9 cellular contexts compared by ENCODE assay signal in the genomic region with DNA sequence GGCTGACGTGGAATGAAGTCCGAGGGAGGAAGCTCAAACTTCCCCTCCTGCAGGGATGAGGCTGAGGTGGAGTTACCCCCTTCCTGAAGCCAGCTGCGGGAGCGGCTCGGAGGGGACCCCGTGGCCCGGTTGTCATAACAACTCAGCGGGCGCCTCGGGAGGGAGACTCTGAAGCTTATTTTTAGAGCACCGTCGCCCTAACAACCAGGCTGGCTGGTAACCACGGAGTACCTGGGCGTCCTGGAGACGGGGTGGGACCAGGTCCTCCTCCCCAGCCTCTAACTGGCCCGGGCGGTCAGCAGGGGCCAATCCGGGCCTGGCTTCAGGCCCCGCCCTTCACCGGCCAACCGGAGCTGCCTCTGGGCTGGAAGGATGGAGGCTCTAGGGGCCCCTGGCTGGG. TPM values are rescaled to one million over a fixed set of nuclear protein-coding genes. Genes with fewer than 3 reads are reported as not detected.
A peak's percentile ranks its signal among the peaks of the same experiment; 100 is the strongest.
DNase-seq lines count a peak whose midpoint lies in the region; ATAC-seq and TF ChIP-seq lines count a peak whose summit lies in the region.
"Had no signal": no experiment of that assay in that cellular context is flagged by ENCODE, and none has a peak within 500 bp of the region (broad histone marks: within the 10 kb centered on the region; RNA-seq: fewer than 3 reads in every experiment).

No MANE protein-coding gene starts in this region.

- peak overlapping the region; percentile 15 for H3K27ac Mint-ChIP-seq in nephron progenitor cell

- intact Hi-C loops in colonic mucosa (cut with DNase I) = no loop called here

- peak overlapping the region; percentile 34 for H3K4me3 Mint-ChIP-seq in nephron progenitor cell

- TF ChIP-seq CTCF in colonic mucosa (IDR thresholded peaks at IDR 0.05) = no peak
- TF ChIP-seq CTCF in nephron progenitor cell (IDR thresholded peaks at IDR 0.05) = no peak

- H3K27me3 Mint-ChIP-seq in nephron progenitor cell (ENCODE audit: low read depth, poor library complexity) = no peaks in the 10 kb centered on the region

- no peaks in the 10 kb centered on the region for H3K36me3 ChIP-seq in colonic mucosa

- no peaks in the 10 kb centered on the region for H3K9me3 ChIP-seq in colonic mucosa

- DNase-seq in DMS53 treated with DMSO at 0.1 percent for 48 hours (lab: John Stamatoyannopoulos, UW; ENCODE audit: unreplicated experiment) (peak; percentile 38), NCI-H2107 (lab: John Stamatoyannopoulos, UW) (peak; percentile 45), colonic mucosa (peak; percentile 29), nephron progenitor cell (peak; percentile 61), activated T-cell treated with anti-CD3 and anti-CD28 coated beads for 4 hours (no peak), COLO829 (ENCODE audit: low spot score) (no peak)
- DNase-seq: PC-3 had no signal

- H3K36me3 Mint-ChIP-seq in nephron progenitor cell (ENCODE audit: low read depth) = no peaks in the 10 kb centered on the region

- no peaks in the 10 kb centered on the region for H3K9me3 Mint-ChIP-seq in nephron progenitor cell

- H3K4me1 Mint-ChIP-seq in nephron progenitor cell = peaks cover 68% of the 10 kb centered on the region

- ATAC-seq in GM21529 (IDR thresholded peaks at IDR 0.05; ENCODE audit: unreplicated experiment) (no peak), GM21526 (IDR thresholded peaks at IDR 0.05; ENCODE audit: low FRiP score, unreplicated experiment) (no peak)
- ATAC-seq: PC-3 had no signal

- peaks cover 7% of the 10 kb centered on the region for H3K27me3 ChIP-seq in colonic mucosa

- H3K4me1 ChIP-seq in colonic mucosa = no peaks in the 10 kb centered on the region

- H3K27ac ChIP-seq in colonic mucosa = no peak overlapping the region

- no peak overlapping the region for H3K4me3 ChIP-seq in colonic mucosa

- no peak overlapping the region for H3K9ac ChIP-seq in colonic mucosa (ENCODE audit: low read depth in 2 of 2, low read length in 2 of 2)

RNA-seq across cellular contexts. Expression of gene NECAB2, which starts 27.7 kb away (rescaled TPM):
- under 1 TPM; 0.25 to 0.42 TPM for total RNA-seq in colonic mucosa

RNA-seq across cellular contexts. Expression of gene OSGIN1, which starts 42.7 kb away (rescaled TPM):
- 10 to 100 TPM in 1 of 2 donors, 1 to 10 TPM in 1; 9.4 to 11.9 TPM for total RNA-seq in colonic mucosa

RNA-seq across cellular contexts. Expression of gene SLC38A8, which starts 46.8 kb away (rescaled TPM):
- total RNA-seq in colonic mucosa = not detected
- total RNA-seq: PC-3 had no signal

Comparison
In these comparisons a context has a peak if more than half of its experiments do, and no peak if none do; other contexts are left out.
1. DNase-seq: peak in DMS53 treated with DMSO at 0.1 percent for 48 hours (single experiment), NCI-H2107 (single experiment), colonic mucosa (single experiment) and nephron progenitor cell (single experiment); none in activated T-cell treated with anti-CD3 and anti-CD28 coated beads for 4 hours (single experiment) and COLO829 (single experiment).